ENCODE assay signal across 8 cellular contexts in genomic region chr9:133738039-133738805, GRCh38. TPM values are rescaled to one million over a fixed set of nuclear protein-coding genes. Genes with fewer than 3 reads are reported as not detected.
DNase-seq lines count a peak whose midpoint lies in the region; ATAC-seq and TF ChIP-seq lines count a peak whose summit lies in the region.

SARDH (minus strand) TSS chr9:133738352; CDS start chr9:133734173, 4,179 bp downstream.

- peak within 1 kb of the TSS; percentile 0 for H2AFZ ChIP-seq in ACC112 (ENCODE audit: low read length, unreplicated experiment)

- ATAC-seq in GM19463 (IDR thresholded peaks at IDR 0.05; ENCODE audit: unreplicated experiment) (peak; percentile 55), HG03045 (IDR thresholded peaks at IDR 0.05; ENCODE audit: unreplicated experiment) (no peak)

- H3K4me3 ChIP-seq in ACC112 (ENCODE audit: low read depth, low read length), result peak within 1 kb of the TSS; percentile 76
- peak within 1 kb of the TSS; percentile 14 for H3K4me3 ChIP-seq in astrocyte of the cerebellum (ENCODE audit: low read depth, low read length)
- H3K4me3 ChIP-seq in iPS-18a (ENCODE audit: low read length), result peak within 1 kb of the TSS; percentile 18
- H3K4me3 ChIP-seq in skeletal muscle satellite cell (ENCODE audit: low read length), result peak within 1 kb of the TSS; percentile 61

- H3K4me1 ChIP-seq in ACC112 (ENCODE audit: control insufficient read depth, insufficient read depth, low read length, unreplicated experiment), result peaks cover 9% of the 10 kb centered on the region
- peaks cover 12% of the 10 kb centered on the region for H3K4me1 ChIP-seq in iPS-18a (ENCODE audit: control insufficient read depth, low read depth, low read length)
- peaks cover 15% of the 10 kb centered on the region for H3K4me1 ChIP-seq in skeletal muscle satellite cell (ENCODE audit: control insufficient read depth, insufficient read depth, low read length)

- H3K9ac ChIP-seq in iPS-18a (ENCODE audit: low read length) (no peak within 1 kb of the TSS), skeletal muscle satellite cell (ENCODE audit: low read depth, low read length) (peak within 1 kb of the TSS; percentile 24)

- in situ Hi-C loops in astrocyte of the cerebellum (cut with HindIII; ENCODE audit: low sequenced_read_pairs), result no loop called here

- H3K36me3 ChIP-seq in ACC112 (ENCODE audit: insufficient read depth, low read length), result no peaks in the 10 kb centered on the region
- no peaks in the 10 kb centered on the region for H3K36me3 ChIP-seq in iPS-18a (ENCODE audit: control insufficient read depth, low read depth, low read length)
- H3K36me3 ChIP-seq in skeletal muscle satellite cell (ENCODE audit: insufficient read depth, low read length), result no peaks in the 10 kb centered on the region

- DNase-seq in RPMI8226 (peak; percentile 98), astrocyte of the cerebellum (ENCODE audit: low read depth) (no peak), cortex of kidney (lab: John Stamatoyannopoulos, UW) (no peak)

- no peak within 1 kb of the TSS for H3K27ac ChIP-seq in ACC112 (ENCODE audit: low read depth, low read length)
- no peak within 1 kb of the TSS for H3K27ac ChIP-seq in iPS-18a (ENCODE audit: low read length)

- H3K27me3 ChIP-seq in ACC112 (ENCODE audit: insufficient read depth, low read length), result no peaks in the 10 kb centered on the region
- no peaks in the 10 kb centered on the region for H3K27me3 ChIP-seq in iPS-18a (ENCODE audit: control insufficient read depth, insufficient read depth, low read length)
- no peaks in the 10 kb centered on the region for H3K27me3 ChIP-seq in skeletal muscle satellite cell (ENCODE audit: control insufficient read depth, insufficient read depth, low read length)

- H3K79me2 ChIP-seq in ACC112 (ENCODE audit: control insufficient read depth, insufficient read depth, low read length, unreplicated experiment), result no peaks in the 10 kb centered on the region

- peak within 1 kb of the TSS; percentile 72 for H3K4me2 ChIP-seq in skeletal muscle satellite cell (ENCODE audit: low read length)

- TF ChIP-seq CTCF in astrocyte of the cerebellum (IDR thresholded peaks at IDR 0.05; ENCODE audit: low read depth, low read length, missing control alignments), result no peak

- no peaks in the 10 kb centered on the region for H3K9me3 ChIP-seq in iPS-18a (ENCODE audit: control insufficient read depth, low read depth, low read length)
- no peaks in the 10 kb centered on the region for H3K9me3 ChIP-seq in skeletal muscle satellite cell (replicated peaks; ENCODE audit: low read length)

RNA-seq across cellular contexts. Expression of gene SARDH, which starts in this region (rescaled TPM):
- total RNA-seq in skeletal muscle satellite cell (2012; rRNA removed), result 3.5 and 7.1 TPM in 2 replicates

Comparison
In these comparisons a context has a peak if more than half of its experiments do, and no peak if none do; other contexts are left out.
1. H3K4me3 ChIP-seq: peak in every context shown above with its lines; median percentile 76 in ACC112; 61 in skeletal muscle satellite cell; 18 in iPS-18a; 14 in astrocyte of the cerebellum.